In genomic region chr11:122098223-122098980, GRCh38 we compare ENCODE assay signal across 2 cellular contexts.
TF ChIP-seq lines count a peak whose summit lies in the region.

No MANE protein-coding gene starts in this region.

TF ChIP-seq in SK-N-SH, 30 proteins besides CTCF, POLR2A, EP300 and RAD21 (continued from another document):
- no peak for TF ChIP-seq USF2 (IDR thresholded peaks at IDR 0.05; ENCODE audit: borderline replicate concordance, low read depth, low read length)
- TF ChIP-seq FOSL2 (IDR thresholded peaks at IDR 0.05; ENCODE audit: borderline replicate concordance, low read depth): no peak
- TF ChIP-seq PBX3 (IDR thresholded peaks at IDR 0.05): no peak
- no peak for TF ChIP-seq MEF2A (IDR thresholded peaks at IDR 0.05; ENCODE audit: borderline replicate concordance, low read depth)

TF ChIP-seq in SK-N-SH treated with all-trans-retinoic acid at 6 μM for 48 hours, 23 proteins besides CTCF, POLR2A, EP300 and RAD21 (continued from another document):
- TF ChIP-seq CSDC2 (CRISPR knock-in tag; IDR thresholded peaks at IDR 0.05) (no peak), ZNF565 (CRISPR knock-in tag; conservative IDR thresholded peaks at IDR 0.05; ENCODE audit: low read depth) (no peak), ISL1 (CRISPR knock-in tag; IDR thresholded peaks at IDR 0.05) (no peak)
